Comparison of ENCODE assay signal across 12 cellular contexts in the genomic region with DNA sequence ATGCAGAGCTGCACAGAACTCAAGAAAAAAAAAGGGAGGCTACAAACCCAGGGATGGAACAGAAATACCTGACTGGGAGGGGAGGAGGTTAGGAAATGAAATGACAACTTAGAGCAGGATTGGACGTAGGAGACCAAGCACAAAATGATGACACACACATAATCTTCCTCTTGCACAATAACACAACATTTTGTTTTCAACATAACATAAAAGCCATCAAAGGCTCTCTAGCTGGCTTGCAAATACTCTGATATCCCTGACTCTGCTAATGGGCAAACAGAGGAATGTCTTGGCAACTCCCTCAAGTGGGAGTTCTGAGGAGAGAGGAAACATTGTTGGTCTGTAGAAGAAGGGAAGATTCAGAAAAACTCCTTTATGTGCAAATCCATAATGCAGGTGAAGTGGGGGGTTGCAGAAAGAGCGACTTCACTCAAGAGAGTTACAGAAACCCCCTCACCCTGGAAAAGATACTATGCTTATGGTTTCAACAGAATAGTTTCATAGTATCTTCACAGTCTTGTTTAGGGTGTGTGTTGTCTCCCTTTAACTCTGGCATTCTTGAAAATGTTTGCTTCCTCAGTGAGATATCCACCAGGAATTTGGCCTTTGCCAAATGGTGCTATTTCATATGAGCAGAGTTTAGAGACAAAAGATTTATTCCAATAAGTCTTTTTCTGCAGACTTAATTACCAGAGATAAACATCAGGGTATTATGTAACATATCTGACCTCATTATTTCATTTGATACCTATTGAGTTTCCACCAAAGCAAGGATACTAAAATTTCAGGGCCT. TPM values are rescaled to one million over a fixed set of nuclear protein-coding genes. Genes with fewer than 3 reads are reported as not detected.
DNase-seq lines count a peak whose midpoint lies in the region; ATAC-seq lines count a peak whose summit lies in the region.
"Had no signal": no experiment of that assay in that cellular context is flagged by ENCODE, and none has a peak within 500 bp of the region (broad histone marks: within the 10 kb centered on the region; RNA-seq: fewer than 3 reads in every experiment).

No MANE protein-coding gene starts in this region.

- H3K27me3 ChIP-seq in ectodermal cell (ENCODE audit: control insufficient read depth, insufficient read depth, low read length, poor library complexity, severe bottlenecking) = no peaks in the 10 kb centered on the region

- DNase-seq in AG08395 (ENCODE audit: low spot score) (peak; percentile 73), M059J (ENCODE audit: low read depth) (peak; percentile 55), myocyte (ENCODE audit: low read depth) (peak; percentile 30), iPS-NIHi11 (ENCODE audit: low spot score) (no peak), hypothalamus (lab: John Stamatoyannopoulos, UW) (no peak)
- no peak for DNase-seq in activated CD8-positive, alpha-beta memory T cell treated with anti-CD3 and anti-CD28 coated beads, Interleukin-2, amount 50 U/mL, for 4 hours
- DNase-seq: activated CD4-positive, alpha-beta memory T cell treated with anti-CD3 and anti-CD28 coated beads, Interleukin-2, amount 10 ng/mL, durations not matched to agents 7 days and 5 days; C1 segment of cervical spinal cord; NCI-H187 treated with DMSO at 0.1 percent for 48 hours; stimulated activated CD4-positive, alpha-beta T cell treated with anti-CD3 and anti-CD28 coated beads, Interleukin-2, amount 100 ng/mL, for 48 hours had no signal

- H3K27ac ChIP-seq in ectodermal cell (ENCODE audit: insufficient read depth, low read depth, low read length, poor library complexity, severe bottlenecking) = peak overlapping the region; percentile 9

- H3K4me3 ChIP-seq in ectodermal cell (ENCODE audit: insufficient read depth, low read depth, low read length) = no peak overlapping the region

- no peaks in the 10 kb centered on the region for H3K4me1 ChIP-seq in ectodermal cell (ENCODE audit: control insufficient read depth, insufficient read depth, low read length)

- H3K9me3 ChIP-seq in ectodermal cell (ENCODE audit: control insufficient read depth, low read length) = no peaks in the 10 kb centered on the region

- ATAC-seq in HG03457 (IDR thresholded peaks at IDR 0.05; ENCODE audit: unreplicated experiment) = no peak

- H3K36me3 ChIP-seq in ectodermal cell (ENCODE audit: control insufficient read depth, insufficient read depth, low read length) = no peaks in the 10 kb centered on the region

- WGBS in ectodermal cell, 2 experiments = 91 to 95% methylated on average over 2 of the region's 2 CpGs

RNA-seq across cellular contexts. Expression of a gene that starts 43.8 kb away (rescaled TPM):
- 2.2 and 5.2 TPM in 2 replicates for total RNA-seq in M059J (2014; rRNA removed; shearing (Covaris generic))
- polyA plus RNA-seq in ectodermal cell (2013, experiment 1 of 4) = 1.9 TPM
- polyA plus RNA-seq in ectodermal cell (2013, experiment 2 of 4) = 2.0 TPM
- 1.8 TPM for polyA plus RNA-seq in ectodermal cell (2013, experiment 3 of 4)
- polyA plus RNA-seq in ectodermal cell (2013, experiment 4 of 4) = 2.1 TPM
- 16.5 and 18.6 TPM in 2 replicates for total RNA-seq in myocyte
- 477 TPM for polyA plus RNA-seq in myocyte (2012)

RNA-seq across cellular contexts. Expression of a gene that starts 57.1 kb away (rescaled TPM):
- total RNA-seq in M059J (2014; rRNA removed; shearing (Covaris generic)) = 20.3 and 25.8 TPM in 2 replicates
- polyA plus RNA-seq in ectodermal cell (2013, experiment 1 of 4) = 38.2 TPM
- 42.4 TPM for polyA plus RNA-seq in ectodermal cell (2013, experiment 2 of 4)
- 25.9 TPM for polyA plus RNA-seq in ectodermal cell (2013, experiment 3 of 4)
- polyA plus RNA-seq in ectodermal cell (2013, experiment 4 of 4) = 29.1 TPM
- 26.6 and 31.4 TPM in 2 replicates for total RNA-seq in myocyte
- 24.6 TPM for polyA plus RNA-seq in myocyte (2012)

RNA-seq across cellular contexts. Expression of a gene that starts 57.2 kb away (rescaled TPM):
- total RNA-seq in M059J (2014; rRNA removed; shearing (Covaris generic)) = 62.2 and 67.1 TPM in 2 replicates
- 76.9 TPM for polyA plus RNA-seq in ectodermal cell (2013, experiment 1 of 4)
- 74.4 TPM for polyA plus RNA-seq in ectodermal cell (2013, experiment 2 of 4)
- polyA plus RNA-seq in ectodermal cell (2013, experiment 3 of 4) = 58.7 TPM
- 67.3 TPM for polyA plus RNA-seq in ectodermal cell (2013, experiment 4 of 4)
- total RNA-seq in myocyte = 23.3 and 23.7 TPM in 2 replicates
- 42.5 TPM for polyA plus RNA-seq in myocyte (2012)

Comparison
In these comparisons a context has a peak if more than half of its experiments do, and no peak if none do; other contexts are left out.
1. DNase-seq: peak in AG08395 (single experiment), M059J (single experiment) and myocyte (single experiment); none in activated CD8-positive, alpha-beta memory T cell treated with anti-CD3 and anti-CD28 coated beads, Interleukin-2, amount 50 U/mL, for 4 hours (single experiment), iPS-NIHi11 (single experiment) and hypothalamus (0 of 51).